Comparison of ENCODE assay signal across 17 cellular contexts in genomic region chr15:79209690-79210089, GRCh38.
DNase-seq lines count a peak whose midpoint lies in the region; ATAC-seq and TF ChIP-seq lines count a peak whose summit lies in the region.
"Had no signal": no experiment of that assay in that cellular context is flagged by ENCODE, and none has a peak within 500 bp of the region (broad histone marks: within the 10 kb centered on the region; RNA-seq: fewer than 3 reads in every experiment).

No MANE protein-coding gene starts in this region.

- H3K36me3 ChIP-seq in OCI-LY7 (ENCODE audit: insufficient read depth, low read length) (no peaks in the 10 kb centered on the region), neuronal stem cell (replicated peaks in 1 of 2; ENCODE audit: control insufficient read depth in 2 of 2, insufficient read depth in 2 of 2, low read length in 2 of 2) (no peaks in the 10 kb centered on the region)
- H3K36me3 ChIP-seq: BLaER1 treated with 17β-estradiol and CSF1 and Interleukin-3, amounts not matched to agents 10 nM and 100 nM; left lung; transverse colon had no signal

- CTCF ChIA-PET in OCI-LY7 (lab: Charles Lee; ENCODE audit: unreplicated experiment), result no interaction called here

- no peak overlapping the region for H3K4ac ChIP-seq in neuronal stem cell (ENCODE audit: low read length)

- no peak overlapping the region for H3K4me2 ChIP-seq in OCI-LY7 (ENCODE audit: low read length)
- H3K4me2 ChIP-seq in neuronal stem cell (ENCODE audit: insufficient read depth, low read length, poor library complexity, severe bottlenecking), result peak overlapping the region; percentile 34
- H3K4me2 ChIP-seq: BLaER1 treated with 17β-estradiol and CSF1 and Interleukin-3, amounts not matched to agents 10 nM and 100 nM had no signal

- POLR2A ChIA-PET in OCI-LY7 (lab: Charles Lee), result no interaction called here

- ATAC-seq in GM19023 (IDR thresholded peaks at IDR 0.05; ENCODE audit: unreplicated experiment), result no peak
- ATAC-seq: activated T-cell treated with anti-CD3 and anti-CD28 coated beads, Interleukin-2, amount 50 U/mL, for 4 hours; left lung had no signal

- no peak overlapping the region for H2AFZ ChIP-seq in OCI-LY7 (ENCODE audit: low read length)
- H2AFZ ChIP-seq in neuronal stem cell (ENCODE audit: low read length), result no peak overlapping the region

- H3K79me1 ChIP-seq in neuronal stem cell (ENCODE audit: low read depth, low read length), result no peaks in the 10 kb centered on the region

- H3K4me1 ChIP-seq in OCI-LY7 (ENCODE audit: insufficient read depth, low read length, poor library complexity, severe bottlenecking) (no peaks in the 10 kb centered on the region), neuronal stem cell (ENCODE audit: control insufficient read depth in 2 of 2, insufficient read depth in 1 of 2, low read depth in 1 of 2, low read length in 2 of 2) (peaks cover 0 to 16% of the 10 kb centered on the region in 2 donors)
- H3K4me1 ChIP-seq: left lung, transverse colon had no signal

- no peaks in the 10 kb centered on the region for H3K9me2 ChIP-seq in OCI-LY7 (ENCODE audit: insufficient read depth, low read length)

- H2AK5ac ChIP-seq in neuronal stem cell (ENCODE audit: low read depth, low read length), result no peak overlapping the region

- H3K9me3 ChIP-seq in OCI-LY7 (ENCODE audit: low read length) (no peaks in the 10 kb centered on the region), neuronal stem cell (replicated peaks in 1 of 2; ENCODE audit: control insufficient read depth in 2 of 2, insufficient read depth in 1 of 2, low read depth in 1 of 2, low read length in 2 of 2) (no peaks in the 10 kb centered on the region)
- H3K9me3 ChIP-seq: BLaER1 treated with 17β-estradiol and CSF1 and Interleukin-3, amounts not matched to agents 10 nM and 100 nM; left lung; transverse colon had no signal

- H3K4me3 ChIP-seq in GM12875 (ENCODE audit: low read depth, low read length) (no peak overlapping the region), OCI-LY7 (ENCODE audit: low read depth, low read length, poor library complexity, severe bottlenecking) (no peak overlapping the region), fibroblast of pulmonary artery (replicated peaks; ENCODE audit: low read depth, low read length) (no peak overlapping the region), neuronal stem cell (ENCODE audit: low read length in 2 of 2) (no peak overlapping the region)
- H3K4me3 ChIP-seq: BLaER1 treated with 17β-estradiol and CSF1 and Interleukin-3, amounts not matched to agents 10 nM and 100 nM; left lung; transverse colon had no signal

- peaks cover 0 to 11% (median 1%) of the 10 kb centered on the region in 3 experiments for H3K27me3 ChIP-seq in neuronal stem cell (ENCODE audit: control insufficient read depth in 3 of 3, insufficient read depth in 3 of 3, low read depth in 1 of 3, low read length in 3 of 3)

- no peak overlapping the region for H3K14ac ChIP-seq in neuronal stem cell (ENCODE audit: low read length)

- H4K91ac ChIP-seq in neuronal stem cell (ENCODE audit: low read depth, low read length, poor library complexity), result peak overlapping the region; percentile 23

- no TSS peak for BruUV-seq in OCI-LY7 (replicated peaks; lab: Mats Ljungman, UMichigan)

- WGBS in neuronal stem cell (ENCODE audit: extremely low coverage in 2 of 2, insufficient read length in 2 of 2, insufficient replicate concordance in 1 of 2), 2 donors, result no CpG with 5 or more reads among the region's 17 CpGs

- intact Hi-C loops in OCI-LY7 (cut with micrococcal nuclease; ENCODE audit: unreplicated experiment), result no loop called here

- no peak for DNase-seq in OCI-LY7 (ENCODE audit: low spot score)
- no peak for DNase-seq in fibroblast of pulmonary artery (ENCODE audit: low read depth)
- DNase-seq in neuronal stem cell (ENCODE audit: low spot score), result no peak
- DNase-seq in hippocampal formation (lab: John Stamatoyannopoulos, UW), result no peak
- DNase-seq in hypothalamus (lab: John Stamatoyannopoulos, UW), result no peak
- no peak for DNase-seq in activated naive CD4-positive, alpha-beta T cell treated with Interleukin-2 at 50 U/mL for 16 hours
- DNase-seq: activated CD4-positive, alpha-beta T cell treated with anti-CD3 and anti-CD28 coated beads, Interleukin-2, amount 50 U/mL, for 1 hour; activated T-cell treated with anti-CD3 and anti-CD28 coated beads, Interleukin-2, amount 50 U/mL, for 4 hours; KG1; left lung; naive B cell; NCI-H524; stimulated activated CD8-positive, alpha-beta memory T cell treated with anti-CD3 and anti-CD28 coated beads, Interleukin-4, amount 100 ng/mL, for 48 hours; transverse colon had no signal

- H2BK5ac ChIP-seq in neuronal stem cell (ENCODE audit: low read length), result no peak overlapping the region

- H3K79me2 ChIP-seq in OCI-LY7 (ENCODE audit: insufficient read depth, low read depth, low read length), result no peaks in the 10 kb centered on the region

- no peak overlapping the region for H2BK120ac ChIP-seq in neuronal stem cell (ENCODE audit: low read depth, low read length)

- no peak overlapping the region for H2BK12ac ChIP-seq in neuronal stem cell (ENCODE audit: low read length)

- 0 out of 2 replicates have a peak, but pooled peaks have one; percentile 7 for TF ChIP-seq CTCF in GM12875 (IDR thresholded peaks at IDR 0.05; ENCODE audit: borderline replicate concordance, insufficient read depth, low read depth, low read length)
- TF ChIP-seq CTCF in OCI-LY7 (conservative IDR thresholded peaks at IDR 0.05; ENCODE audit: low read length), result peak; percentile 46
- peak; percentile 1 for TF ChIP-seq CTCF in fibroblast of pulmonary artery (IDR thresholded peaks at IDR 0.05; ENCODE audit: low read length, missing control alignments)

- no peak overlapping the region for H4K8ac ChIP-seq in neuronal stem cell (ENCODE audit: low read depth, low read length)

- no peak overlapping the region for H3K23ac ChIP-seq in neuronal stem cell (ENCODE audit: low read depth, low read length, poor library complexity)

- H3K27ac ChIP-seq in OCI-LY7 (ENCODE audit: low read depth, low read length, poor library complexity, severe bottlenecking) (no peak overlapping the region), neuronal stem cell (replicated peaks; ENCODE audit: low read length) (no peak overlapping the region)
- H3K27ac ChIP-seq: BLaER1 treated with 17β-estradiol and CSF1 and Interleukin-3, amounts not matched to agents 10 nM and 100 nM; left lung; transverse colon had no signal

- no peak overlapping the region for H2BK15ac ChIP-seq in neuronal stem cell (ENCODE audit: low read length)

- H4K20me1 ChIP-seq in OCI-LY7 (ENCODE audit: insufficient read depth, low read length), result no peaks in the 10 kb centered on the region
- H4K20me1 ChIP-seq: BLaER1 treated with 17β-estradiol and CSF1 and Interleukin-3, amounts not matched to agents 10 nM and 100 nM had no signal

- H3K9ac ChIP-seq in neuronal stem cell (ENCODE audit: low read depth, low read length, poor library complexity), result peak overlapping the region; percentile 15
- H3K9ac ChIP-seq: BLaER1 treated with 17β-estradiol and CSF1 and Interleukin-3, amounts not matched to agents 10 nM and 100 nM had no signal

- H3K18ac ChIP-seq in neuronal stem cell (ENCODE audit: low read length), result no peak overlapping the region
